In genomic region chr2:45649457-45649854, GRCh38 we compare ENCODE assay signal across 8 cellular contexts. TPM values are rescaled to one million over a fixed set of nuclear protein-coding genes. Genes with fewer than 3 reads are reported as not detected.
DNase-seq lines count a peak whose midpoint lies in the region; ATAC-seq and TF ChIP-seq lines count a peak whose summit lies in the region.

No MANE protein-coding gene starts in this region.

- H3K4me3 ChIP-seq in prostate gland = peak overlapping the region; percentile 91 to 98

- H3K27me3 Mint-ChIP-seq in T-helper 17 cell = no peaks in the 10 kb centered on the region

- peak in 1 of 4 experiments; percentile 8 for TF ChIP-seq CTCF in prostate gland (IDR thresholded peaks at IDR 0.05)

- H3K27me3 ChIP-seq in prostate gland (replicated peaks; ENCODE audit: insufficient read depth) = no peaks in the 10 kb centered on the region

- H3K27ac ChIP-seq in prostate gland = peak overlapping the region; percentile 98 to 100

- H3K36me3 ChIP-seq in prostate gland = no peaks in the 10 kb centered on the region

- peaks cover 25% of the 10 kb centered on the region for H3K4me1 Mint-ChIP-seq in T-helper 17 cell

- H3K27ac Mint-ChIP-seq in T-helper 17 cell = peak overlapping the region; percentile 86

- ATAC-seq in T-helper 17 cell = no peak
- no peak for ATAC-seq in HG02588 (IDR thresholded peaks at IDR 0.05; ENCODE audit: unreplicated experiment)

- TF ChIP-seq POLR2A in prostate gland (IDR thresholded peaks at IDR 0.05) = no peak

- peaks cover 9% of the 10 kb centered on the region for H3K4me1 ChIP-seq in prostate gland (replicated peaks)

- no peaks in the 10 kb centered on the region for H3K9me3 ChIP-seq in T-helper 17 cell (ENCODE audit: control insufficient read depth, low read length, poor library complexity, severe bottlenecking)
- H3K9me3 ChIP-seq in prostate gland = no peaks in the 10 kb centered on the region

- H3K4me3 Mint-ChIP-seq in T-helper 17 cell = peak overlapping the region; percentile 92

- H3K36me3 Mint-ChIP-seq in T-helper 17 cell (ENCODE audit: low read depth) = peaks cover 5% of the 10 kb centered on the region

- 8% methylated on average over 10 of the region's 10 CpGs for WGBS in prostate gland

- intact Hi-C loops in prostate gland (cut with DNase I) = no loop called here

- DNase-seq in DMS79 treated with DMSO at 0.1 percent for 48 hours (lab: John Stamatoyannopoulos, UW) (peak; percentile 7), DMS79 (lab: John Stamatoyannopoulos, UW) (no peak), T-helper 17 cell (no peak), fibroblast of peridontal ligament (ENCODE audit: extremely low read depth) (peak; percentile 52), prostate gland (ENCODE audit: low spot score) (peak; percentile 22)
- no peak for DNase-seq in effector CD8-positive, alpha-beta T cell (lab: John Stamatoyannopoulos, UW)
- DNase-seq in stimulated activated naive CD4-positive, alpha-beta T cell treated with Interleukin-2 at 50 U/mL for 16 hours (lab: John Stamatoyannopoulos, UW) = no peak

RNA-seq across cellular contexts. Expression of gene PRKCE, which starts 2.0 kb away (rescaled TPM):
- 10 to 100 TPM; 17.6 to 23.7 TPM for total RNA-seq in T-helper 17 cell
- total RNA-seq in prostate gland = 10 to 100 TPM in 1 of 2 donors, 1 to 10 TPM in 1; 7.2 to 25.4 TPM

RNA-seq across cellular contexts. Expression of gene SRBD1, which starts 38.4 kb away (rescaled TPM):
- total RNA-seq in T-helper 17 cell (10 to 100 TPM; 15.0 to 17.2 TPM), prostate gland (10 to 100 TPM; 16.5 to 25.9 TPM)

Comparison
In these comparisons a context has a peak if more than half of its experiments do, and no peak if none do; other contexts are left out.
1. DNase-seq: peak in DMS79 treated with DMSO at 0.1 percent for 48 hours (single experiment), fibroblast of peridontal ligament (single experiment) and prostate gland (single experiment); none in DMS79 (single experiment), T-helper 17 cell (0 of 3), effector CD8-positive, alpha-beta T cell (single experiment) and stimulated activated naive CD4-positive, alpha-beta T cell treated with Interleukin-2 at 50 U/mL for 16 hours (single experiment).